Comparison of ENCODE assay signal across 2 cellular contexts in the genomic region with DNA sequence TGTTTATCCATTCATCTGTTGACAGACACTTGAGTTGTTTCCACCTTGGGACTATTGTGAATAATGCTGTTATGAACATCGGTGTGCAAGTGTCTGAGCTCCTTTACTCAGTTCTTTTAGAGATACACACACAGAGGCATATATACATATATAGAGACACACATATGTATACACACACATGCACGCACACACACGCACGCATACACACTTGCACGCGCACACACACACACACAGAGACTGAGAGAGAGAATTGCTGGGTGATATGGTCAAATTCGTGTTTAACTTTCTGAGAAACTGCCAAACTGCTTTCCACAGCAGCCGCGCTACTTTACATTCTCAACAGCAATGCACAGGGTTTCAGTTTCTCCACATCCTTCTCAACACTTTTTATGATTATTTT.
TF ChIP-seq lines count a peak whose summit lies in the region.

No MANE protein-coding gene starts in this region.

TF ChIP-seq in GM23338, 12 proteins besides CTCF, POLR2A, EP300 and RAD21 (continues in another document):
- TF ChIP-seq REST (IDR thresholded peaks at IDR 0.05; ENCODE audit: unreplicated experiment) (no peak), EZH2 (IDR thresholded peaks at IDR 0.05; ENCODE audit: low read depth, unreplicated experiment) (no peak), STAT1 (IDR thresholded peaks at IDR 0.05; ENCODE audit: unreplicated experiment) (no peak), ETS1 (IDR thresholded peaks at IDR 0.05) (no peak), NANOG (IDR thresholded peaks at IDR 0.05; ENCODE audit: borderline replicate concordance) (no peak), EZH2phosphoT487 (IDR thresholded peaks at IDR 0.05; ENCODE audit: unreplicated experiment) (no peak), CREB1 (CRISPR knock-in tag; IDR thresholded peaks at IDR 0.05; ENCODE audit: low read depth) (no peak), JUNB (IDR thresholded peaks at IDR 0.05; ENCODE audit: unreplicated experiment) (no peak), ZNF114 (CRISPR knock-in tag; IDR thresholded peaks at IDR 0.05) (no peak), ZNF462 (CRISPR knock-in tag; IDR thresholded peaks at IDR 0.05) (no peak)

TF ChIP-seq in K562, 482 proteins besides CTCF, POLR2A, EP300 and RAD21 (continued from another document):
- TF ChIP-seq STAT6 (CRISPR knock-in tag; IDR thresholded peaks at IDR 0.05) (no peak), L3MBTL2 (IDR thresholded peaks at IDR 0.05) (no peak), ZNF23 (CRISPR knock-in tag; IDR thresholded peaks at IDR 0.05) (no peak), ZNF449 (CRISPR knock-in tag; IDR thresholded peaks at IDR 0.05) (no peak), GTF2F1 (IDR thresholded peaks at IDR 0.05; ENCODE audit: low read depth, low read length) (no peak), MAX (CRISPR knock-in tag; IDR thresholded peaks at IDR 0.05) (no peak), GABPA (tag; conservative IDR thresholded peaks at IDR 0.05; ENCODE audit: low read depth) (no peak), NFE2L1 (tag; IDR thresholded peaks at IDR 0.05; ENCODE audit: borderline replicate concordance, low read depth) (no peak), ZNF24 (IDR thresholded peaks at IDR 0.05) (no peak), U2AF1 (optimal IDR thresholded peaks at IDR 0.05; ENCODE audit: low read depth, low read length) (no peak), ZNF282 (CRISPR knock-in tag; IDR thresholded peaks at IDR 0.05) (no peak), SNRNP70 (optimal IDR thresholded peaks at IDR 0.05; ENCODE audit: low read depth, low read length) (no peak)
- TF ChIP-seq, protein P1, sequence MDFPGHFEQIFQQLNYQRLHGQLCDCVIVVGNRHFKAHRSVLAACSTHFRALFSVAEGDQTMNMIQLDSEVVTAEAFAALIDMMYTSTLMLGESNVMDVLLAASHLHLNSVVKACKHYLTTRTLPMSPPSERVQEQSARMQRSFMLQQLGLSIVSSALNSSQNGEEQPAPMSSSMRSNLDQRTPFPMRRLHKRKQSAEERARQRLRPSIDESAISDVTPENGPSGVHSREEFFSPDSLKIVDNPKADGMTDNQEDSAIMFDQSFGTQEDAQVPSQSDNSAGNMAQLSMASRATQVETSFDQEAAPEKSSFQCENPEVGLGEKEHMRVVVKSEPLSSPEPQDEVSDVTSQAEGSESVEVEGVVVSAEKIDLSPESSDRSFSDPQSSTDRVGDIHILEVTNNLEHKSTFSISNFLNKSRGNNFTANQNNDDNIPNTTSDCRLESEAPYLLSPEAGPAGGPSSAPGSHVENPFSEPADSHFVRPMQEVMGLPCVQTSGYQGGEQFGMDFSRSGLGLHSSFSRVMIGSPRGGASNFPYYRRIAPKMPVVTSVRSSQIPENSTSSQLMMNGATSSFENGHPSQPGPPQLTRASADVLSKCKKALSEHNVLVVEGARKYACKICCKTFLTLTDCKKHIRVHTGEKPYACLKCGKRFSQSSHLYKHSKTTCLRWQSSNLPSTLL (IDR thresholded peaks at IDR 0.05) = no peak
- TF ChIP-seq, protein P2, sequence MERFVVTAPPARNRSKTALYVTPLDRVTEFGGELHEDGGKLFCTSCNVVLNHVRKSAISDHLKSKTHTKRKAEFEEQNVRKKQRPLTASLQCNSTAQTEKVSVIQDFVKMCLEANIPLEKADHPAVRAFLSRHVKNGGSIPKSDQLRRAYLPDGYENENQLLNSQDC (CRISPR knock-in tag; IDR thresholded peaks at IDR 0.05) = no peak
